9 cellular contexts compared by ENCODE assay signal in genomic region chr14:51862171-51862838, GRCh38. TPM values are rescaled to one million over a fixed set of nuclear protein-coding genes. Genes with fewer than 3 reads are reported as not detected.
DNase-seq lines count a peak whose midpoint lies in the region; TF ChIP-seq lines count a peak whose summit lies in the region.
"Had no signal": no experiment of that assay in that cellular context is flagged by ENCODE, and none has a peak within 500 bp of the region (broad histone marks: within the 10 kb centered on the region; RNA-seq: fewer than 3 reads in every experiment).

No MANE protein-coding gene starts in this region.

- peak overlapping the region; percentile 8; the same call in 1 of the 2 replicates for H3K27ac ChIP-seq in SJSA1
- H3K27ac ChIP-seq in subcutaneous abdominal adipose tissue (ENCODE audit: low read depth, low read length), result peak overlapping the region; percentile 79
- no peak overlapping the region for H3K27ac ChIP-seq in tibial artery

- TF ChIP-seq CTCF in fibroblast of mammary gland (conservative IDR thresholded peaks at IDR 0.05; ENCODE audit: control insufficient read depth, insufficient read depth, low read depth, low read length) (no peak), tibial artery (IDR thresholded peaks at IDR 0.05) (no peak)

- no peaks in the 10 kb centered on the region for H3K27me3 ChIP-seq in SJSA1 (replicated peaks)
- no peaks in the 10 kb centered on the region for H3K27me3 ChIP-seq in subcutaneous abdominal adipose tissue (ENCODE audit: control insufficient read depth in 5 of 5, insufficient read depth in 4 of 5, low read length in 5 of 5)
- H3K27me3 ChIP-seq in tibial artery, result peaks cover 0 to 3% of the 10 kb centered on the region in 2 donors

- H3K36me3 ChIP-seq in SJSA1 (no peaks in the 10 kb centered on the region), subcutaneous abdominal adipose tissue (ENCODE audit: control insufficient read depth in 5 of 5, insufficient read depth in 5 of 5, low read length in 5 of 5) (no peaks in the 10 kb centered on the region), tibial artery (no peaks in the 10 kb centered on the region)

- H3K4me1 ChIP-seq in SJSA1 (replicated peaks), result peaks cover 38% of the 10 kb centered on the region
- peaks cover 4 to 57% (median 48%) of the 10 kb centered on the region in 5 donors for H3K4me1 ChIP-seq in subcutaneous abdominal adipose tissue (ENCODE audit: control insufficient read depth in 5 of 5, insufficient read depth in 5 of 5, low read length in 5 of 5)
- peaks cover 0 to 16% (median 8%) of the 10 kb centered on the region in 4 donors for H3K4me1 ChIP-seq in tibial artery

- no peaks in the 10 kb centered on the region for H3K27me3 Mint-ChIP-seq in activated CD4-positive, alpha-beta T cell treated with anti-CD3 and anti-CD28 coated beads, Interleukin-2, amount 10 ng/mL, durations not matched to agents 7 days and 5 days

- intact Hi-C loops in tibial artery (cut with DNase I; ENCODE audit: low total_unique reads), result no loop called here

- no peaks in the 10 kb centered on the region for H3K9me3 ChIP-seq in SJSA1 (replicated peaks)
- no peaks in the 10 kb centered on the region for H3K9me3 ChIP-seq in subcutaneous abdominal adipose tissue (ENCODE audit: control insufficient read depth in 5 of 5, low read length in 5 of 5)
- no peaks in the 10 kb centered on the region for H3K9me3 ChIP-seq in tibial artery

- POLR2A ChIA-PET in activated CD4-positive, alpha-beta T cell treated with anti-CD3 and anti-CD28 coated beads, Interleukin-2, amount 10 ng/mL, durations not matched to agents 7 days and 5 days (lab: Charles Lee), result no interaction called here

- H3K4me1 Mint-ChIP-seq in activated CD4-positive, alpha-beta T cell treated with anti-CD3 and anti-CD28 coated beads, Interleukin-2, amount 10 ng/mL, durations not matched to agents 7 days and 5 days, result peaks cover 50% of the 10 kb centered on the region

- peak overlapping the region in 4 of 5 donors; percentile 64 to 87 (median 74) for H3K9ac ChIP-seq in subcutaneous abdominal adipose tissue (ENCODE audit: low read length in 5 of 5)

- H3K36me3 Mint-ChIP-seq in activated CD4-positive, alpha-beta T cell treated with anti-CD3 and anti-CD28 coated beads, Interleukin-2, amount 10 ng/mL, durations not matched to agents 7 days and 5 days (ENCODE audit: low read depth), result peaks cover 40% of the 10 kb centered on the region

- CTCF ChIA-PET in activated CD4-positive, alpha-beta T cell treated with anti-CD3 and anti-CD28 coated beads, Interleukin-2, amount 10 ng/mL, durations not matched to agents 7 days and 5 days (lab: Charles Lee), result interaction anchor here (1.2 to 2.7 kb wide), 4 partner anchors 9 to 39 kb away, joined by 3 to 18 read pairs (median 4); no protein-coding TSS in a partner anchor

- H3K4me3 Mint-ChIP-seq in activated CD4-positive, alpha-beta T cell treated with anti-CD3 and anti-CD28 coated beads, Interleukin-2, amount 10 ng/mL, durations not matched to agents 7 days and 5 days, result peak overlapping the region; percentile 89

- peak overlapping the region; percentile 24 for H3K4me3 ChIP-seq in SJSA1
- no peak overlapping the region for H3K4me3 ChIP-seq in fibroblast of mammary gland (ENCODE audit: control insufficient read depth, low read depth, low read length)
- H3K4me3 ChIP-seq in subcutaneous abdominal adipose tissue (ENCODE audit: low read depth in 1 of 5, low read length in 5 of 5), result peak overlapping the region; percentile 72 to 88 (median 84)
- no peak overlapping the region for H3K4me3 ChIP-seq in tibial artery

- H3K27ac Mint-ChIP-seq in activated CD4-positive, alpha-beta T cell treated with anti-CD3 and anti-CD28 coated beads, Interleukin-2, amount 10 ng/mL, durations not matched to agents 7 days and 5 days, result peak overlapping the region; percentile 92

- DNase-seq in activated CD4-positive, alpha-beta T cell treated with anti-CD3 and anti-CD28 coated beads, Interleukin-2, amount 10 ng/mL, durations not matched to agents 7 days and 5 days, result peak; percentile 50
- no peak for DNase-seq in activated CD4-positive, alpha-beta T cell treated with anti-CD3 and anti-CD28 coated beads, Interleukin-2, amount 50 U/mL, for 1 hour
- DNase-seq in SJSA1 (ENCODE audit: low read depth in 1 of 2, low spot score in 2 of 2) (peak in 1 of 2 experiments; percentile 18), fibroblast of mammary gland (ENCODE audit: low read depth) (peak; percentile 16), DMS114 treated with DMSO at 0.1 percent for 48 hours (lab: John Stamatoyannopoulos, UW; ENCODE audit: unreplicated experiment) (no peak), tibial artery (no peak)
- no peak for DNase-seq in stimulated activated CD4-positive, alpha-beta T cell treated with anti-CD3 and anti-CD28 coated beads, Interleukin-15, amount 100 ng/mL, for 24 hours
- DNase-seq: DMS153 had no signal

- peaks cover 5% of the 10 kb centered on the region for H3K9me3 Mint-ChIP-seq in activated CD4-positive, alpha-beta T cell treated with anti-CD3 and anti-CD28 coated beads, Interleukin-2, amount 10 ng/mL, durations not matched to agents 7 days and 5 days

RNA-seq across cellular contexts. Expression of gene GNG2, which starts 1.9 kb away (rescaled TPM):
- total RNA-seq in activated CD4-positive, alpha-beta T cell treated with anti-CD3 and anti-CD28 coated beads, Interleukin-2, amount 10 ng/mL, durations not matched to agents 7 days and 5 days, result 100 to 1,000 TPM; 248 to 260 TPM
- 13.1 and 23.2 TPM in 2 replicates for total RNA-seq in SJSA1 (2014; rRNA removed; shearing (Covaris generic))

Comparison
In these comparisons a context has a peak if more than half of its experiments do, and no peak if none do; other contexts are left out.
1. DNase-seq: peak in activated CD4-positive, alpha-beta T cell treated with anti-CD3 and anti-CD28 coated beads, Interleukin-2, amount 10 ng/mL, durations not matched to agents 7 days and 5 days (single experiment) and fibroblast of mammary gland (single experiment); none in activated CD4-positive, alpha-beta T cell treated with anti-CD3 and anti-CD28 coated beads, Interleukin-2, amount 50 U/mL, for 1 hour (single experiment), DMS114 treated with DMSO at 0.1 percent for 48 hours (single experiment), tibial artery (0 of 2) and stimulated activated CD4-positive, alpha-beta T cell treated with anti-CD3 and anti-CD28 coated beads, Interleukin-15, amount 100 ng/mL, for 24 hours (single experiment).
2. H3K27ac ChIP-seq: peak in SJSA1 (single experiment) and subcutaneous abdominal adipose tissue (single experiment); none in tibial artery (0 of 2).
3. H3K4me3 ChIP-seq: peak in SJSA1 (single experiment) and subcutaneous abdominal adipose tissue (5 of 5); none in fibroblast of mammary gland (single experiment) and tibial artery (0 of 2).
4. RNA of gene GNG2, which starts 1.9 kb away (total RNA-seq): 248 to 260 TPM in activated CD4-positive, alpha-beta T cell treated with anti-CD3 and anti-CD28 coated beads, Interleukin-2, amount 10 ng/mL, durations not matched to agents 7 days and 5 days; 13.1 to 23.2 TPM in SJSA1; every median in the first group is over 10 times any median in the second.